15 cellular contexts compared by ENCODE assay signal in the genomic region with DNA sequence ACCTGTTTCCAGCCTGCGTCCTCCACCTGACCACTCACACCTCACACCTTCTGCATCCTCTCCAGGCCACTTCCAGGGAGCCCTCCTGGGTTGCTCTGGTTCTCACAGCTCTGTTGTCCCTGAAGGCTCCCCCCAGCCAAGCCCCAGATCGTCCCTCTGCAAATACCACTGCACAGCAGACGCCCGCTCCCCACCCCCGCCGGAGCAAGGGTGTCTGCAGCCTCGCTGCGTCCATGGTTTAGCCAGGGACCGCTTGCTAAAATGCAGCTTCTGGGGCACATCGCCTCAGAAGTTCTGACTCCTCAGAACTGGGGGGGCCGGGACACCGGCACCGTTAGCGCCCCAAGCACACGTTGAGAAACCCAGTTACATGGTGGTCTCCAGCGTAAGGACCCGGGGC. TPM values are rescaled to one million over a fixed set of nuclear protein-coding genes. Genes with fewer than 3 reads are reported as not detected.
"Had no signal": no experiment of that assay in that cellular context is flagged by ENCODE, and none has a peak within 500 bp of the region (broad histone marks: within the 10 kb centered on the region; RNA-seq: fewer than 3 reads in every experiment).

No MANE protein-coding gene starts in this region.

- H3K9me3 ChIP-seq: breast epithelium, esophagus squamous epithelium, testis, upper lobe of right lung had no signal

- ATAC-seq: activated CD4-positive, CD25-positive, alpha-beta regulatory T cell treated with anti-CD3 and anti-CD28 coated beads, Interleukin-2, amount 50 U/mL, for 24 hours; stimulated activated naive CD8-positive, alpha-beta T cell treated with anti-CD3 and anti-CD28 coated beads, Interleukin-15, Interleukin-2, amounts not matched to agents 100 U/mL and 50 U/mL, for 24 hours; upper lobe of right lung had no signal

- H3K9me3 Mint-ChIP-seq: activated T-helper 1 cell treated with anti-CD3 and anti-CD28 coated beads, Interleukin-12 subunit alpha, Interleukin-12 subunit beta, Interleukin-2, Interleukin-4 antibody, amounts not matched to agents 30 ng/mL and 10 ng/mL and 1 ng/mL, durations not matched to agents 14 hours and 24 hours and 36 hours; immature natural killer cell had no signal

- H3K4me3 Mint-ChIP-seq: activated T-helper 1 cell treated with anti-CD3 and anti-CD28 coated beads, Interleukin-12 subunit alpha, Interleukin-12 subunit beta, Interleukin-2, Interleukin-4 antibody, amounts not matched to agents 30 ng/mL and 10 ng/mL and 1 ng/mL, durations not matched to agents 14 hours and 24 hours and 36 hours had no signal

- H3K27me3 ChIP-seq: testis had no signal

- H3K4me1 ChIP-seq: breast epithelium, testis had no signal

- H3K27ac ChIP-seq: breast epithelium, esophagus squamous epithelium, testis, upper lobe of right lung had no signal

- H3K36me3 Mint-ChIP-seq: immature natural killer cell had no signal

- H3K27ac Mint-ChIP-seq: activated T-helper 1 cell treated with anti-CD3 and anti-CD28 coated beads, Interleukin-12 subunit alpha, Interleukin-12 subunit beta, Interleukin-2, Interleukin-4 antibody, amounts not matched to agents 30 ng/mL and 10 ng/mL and 1 ng/mL, durations not matched to agents 14 hours and 24 hours and 36 hours; immature natural killer cell had no signal

- H3K36me3 ChIP-seq: breast epithelium, esophagus squamous epithelium, upper lobe of right lung had no signal

- H3K4me3 ChIP-seq: upper lobe of right lung had no signal

- DNase-seq: esophagus squamous epithelium; immature natural killer cell; midbrain; posterior cingulate gyrus; small intestine; stimulated activated naive CD8-positive, alpha-beta T cell treated with anti-CD3 and anti-CD28 coated beads, Interleukin-15, Interleukin-2, amounts not matched to agents 100 U/mL and 50 U/mL, for 24 hours; SW 1271; testis; upper lobe of right lung had no signal

RNA-seq across cellular contexts. Expression of gene LINGO3, which starts 1.0 kb away (rescaled TPM):
- total RNA-seq: fibroblast of villous mesenchyme, upper lobe of right lung had no signal

RNA-seq across cellular contexts. Expression of gene PEAK3, which starts 25.0 kb away (rescaled TPM):
- total RNA-seq: SK-MEL-5 had no signal

RNA-seq across cellular contexts. Expression of gene JSRP1, which starts 50.8 kb away (rescaled TPM):
- total RNA-seq: activated T-helper 1 cell treated with anti-CD3 and anti-CD28 coated beads, Interleukin-12 subunit alpha, Interleukin-12 subunit beta, Interleukin-2, Interleukin-4 antibody, amounts not matched to agents 30 ng/mL and 10 ng/mL and 1 ng/mL, durations not matched to agents 14 hours and 24 hours and 36 hours; lower leg skin had no signal
